27 cellular contexts compared by ENCODE assay signal in the genomic region with DNA sequence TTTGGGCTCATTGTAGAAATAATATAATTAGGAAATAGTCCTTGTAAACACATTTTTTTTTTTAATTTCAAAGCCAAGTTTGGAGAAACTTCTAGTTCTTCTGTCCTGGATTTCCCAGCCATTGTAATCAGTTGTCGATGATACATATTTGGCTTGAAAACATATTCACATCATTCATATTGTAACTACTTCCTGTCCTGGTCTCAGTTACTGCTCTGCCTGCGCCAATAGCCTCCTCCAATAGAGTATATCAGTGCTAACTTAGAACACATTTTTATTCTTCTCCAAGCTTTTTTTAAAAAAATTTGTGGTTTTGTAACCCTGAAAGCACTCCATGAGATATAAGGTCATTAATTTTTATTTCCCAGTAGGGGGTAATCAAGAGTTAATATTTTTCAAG. TPM values are rescaled to one million over a fixed set of nuclear protein-coding genes. Genes with fewer than 3 reads are reported as not detected.
"Had no signal": no experiment of that assay in that cellular context is flagged by ENCODE, and none has a peak within 500 bp of the region (broad histone marks: within the 10 kb centered on the region; RNA-seq: fewer than 3 reads in every experiment).

No MANE protein-coding gene starts in this region.

- H3K4me3 ChIP-seq: dorsolateral prefrontal cortex, SJSA1, skin epidermis had no signal

- ATAC-seq: activated CD8-positive, alpha-beta T cell treated with anti-CD3 and anti-CD28 coated beads, Interleukin-2, amount 10 ng/mL, durations not matched to agents 7 days and 5 days; activated T-cell treated with anti-CD3 and anti-CD28 coated beads, Interleukin-2, amount 50 U/mL, for 72 hours; foreskin keratinocyte; left colon; naive thymus-derived CD8-positive, alpha-beta T cell; stimulated activated naive B cell treated with anti-CD40 and anti-IgM and Interleukin-4, amounts not matched to agents 10 μg/mL and 1 μg/mL and 100 μg/mL, for 72 hours; WTC11 had no signal

- H3K36me3 ChIP-seq: brain microvascular endothelial cell, neutrophil, SJSA1 had no signal

- H3K4me1 ChIP-seq: foreskin keratinocyte, parathyroid adenoma had no signal

- H3K27me3 ChIP-seq: brain microvascular endothelial cell, foreskin keratinocyte, neutrophil, SJSA1 had no signal

- DNase-seq: activated CD4-positive, alpha-beta T cell treated with anti-CD3 and anti-CD28 coated beads for 4 hours; activated CD8-positive, alpha-beta memory T cell treated with anti-CD3 and anti-CD28 coated beads, Interleukin-2, amount 50 U/mL, for 48 hours; activated CD8-positive, alpha-beta T cell treated with anti-CD3 and anti-CD28 coated beads, Interleukin-2, amount 10 ng/mL, durations not matched to agents 7 days and 5 days; activated gamma-delta T cell; activated T-cell treated with anti-CD3 and anti-CD28 coated beads, Interleukin-2, amount 50 U/mL, for 72 hours; amniotic stem cell; brain microvascular endothelial cell; dorsolateral prefrontal cortex; endodermal cell; erythroblast; foreskin keratinocyte; head of caudate nucleus; left colon; mesenchymal stem cell; naive thymus-derived CD8-positive, alpha-beta T cell; stimulated activated CD4-positive, alpha-beta T cell treated with anti-CD3 and anti-CD28 coated beads, Interleukin-15, amount 100 ng/mL, for 24 hours; stimulated activated CD4-positive, alpha-beta T cell treated with anti-CD3 and anti-CD28 coated beads, Interleukin-4, amount 100 ng/mL, for 1 hour; stimulated activated naive B cell treated with anti-CD40 and anti-IgM and Interleukin-4, amounts not matched to agents 10 μg/mL and 1 μg/mL and 100 μg/mL, for 72 hours; substantia nigra; SW 1271 had no signal

- H3K9me3 ChIP-seq: neutrophil, SJSA1 had no signal

- H3K27ac ChIP-seq: brain microvascular endothelial cell, foreskin keratinocyte, neutrophil, parathyroid adenoma, SJSA1 had no signal

RNA-seq across cellular contexts. Expression of gene FMO2, which starts 46.1 kb away (rescaled TPM):
- total RNA-seq: activated CD8-positive, alpha-beta T cell treated with anti-CD3 and anti-CD28 coated beads, Interleukin-2, amount 10 ng/mL, durations not matched to agents 7 days and 5 days; activated T-cell treated with anti-CD3 and anti-CD28 coated beads, Interleukin-2, amount 50 U/mL, for 72 hours; endodermal cell; foreskin keratinocyte; naive thymus-derived CD8-positive, alpha-beta T cell; renal cortical epithelial cell; SJSA1; T-helper 2 cell treated with Interferon-gamma antibody and Interleukin-4, amounts not matched to agents 100 ng/mL and 5 ng/mL, for 36 hours; WTC11 had no signal
- polyA plus RNA-seq: foreskin keratinocyte; naive thymus-derived CD8-positive, alpha-beta T cell had no signal

RNA-seq across cellular contexts. Expression of gene FMO3, which starts 48.3 kb away (rescaled TPM):
- total RNA-seq: activated CD8-positive, alpha-beta T cell treated with anti-CD3 and anti-CD28 coated beads, Interleukin-2, amount 10 ng/mL, durations not matched to agents 7 days and 5 days; activated T-cell treated with anti-CD3 and anti-CD28 coated beads, Interleukin-2, amount 50 U/mL, for 72 hours; endodermal cell; foreskin keratinocyte; naive thymus-derived CD8-positive, alpha-beta T cell; T-helper 2 cell treated with Interferon-gamma antibody and Interleukin-4, amounts not matched to agents 100 ng/mL and 5 ng/mL, for 36 hours; WTC11 had no signal
- polyA plus RNA-seq: foreskin keratinocyte; naive thymus-derived CD8-positive, alpha-beta T cell had no signal
